In the genomic region with DNA sequence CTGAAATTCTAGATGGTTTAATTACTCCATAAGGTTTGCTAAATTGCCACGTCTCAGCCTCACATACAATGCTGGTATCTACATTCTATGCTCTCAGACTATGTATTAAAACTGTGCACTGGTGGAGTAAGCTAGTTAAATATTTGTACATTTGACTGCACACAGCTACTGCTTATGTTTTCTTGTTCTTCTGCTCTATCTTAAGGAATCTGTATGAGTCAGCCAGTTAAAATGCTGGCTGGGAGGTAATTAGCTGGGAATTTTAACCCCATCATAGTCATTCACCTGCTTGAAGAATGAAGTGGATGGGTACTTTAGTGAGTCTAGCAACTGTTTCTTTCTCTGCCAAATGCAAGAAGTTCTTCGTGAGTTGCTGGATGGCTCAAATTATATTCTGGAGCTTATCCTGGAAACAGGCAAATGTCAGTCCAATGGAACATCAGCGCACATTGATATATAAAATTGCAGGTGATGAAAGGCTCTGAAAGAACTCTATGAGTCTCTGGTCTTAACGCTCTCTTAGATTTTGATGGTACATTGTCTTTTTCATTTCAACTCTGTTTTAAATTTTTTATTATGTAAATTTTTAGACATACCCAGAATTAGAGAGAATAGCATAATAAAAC, we compare ENCODE assay signal across 1 cellular context.
TF ChIP-seq lines count a peak whose summit lies in the region.

No MANE protein-coding gene starts in this region.

TF ChIP-seq in HepG2, 621 proteins besides CTCF, POLR2A, EP300 and RAD21 (continued from another document):
- TF ChIP-seq, protein P1, sequence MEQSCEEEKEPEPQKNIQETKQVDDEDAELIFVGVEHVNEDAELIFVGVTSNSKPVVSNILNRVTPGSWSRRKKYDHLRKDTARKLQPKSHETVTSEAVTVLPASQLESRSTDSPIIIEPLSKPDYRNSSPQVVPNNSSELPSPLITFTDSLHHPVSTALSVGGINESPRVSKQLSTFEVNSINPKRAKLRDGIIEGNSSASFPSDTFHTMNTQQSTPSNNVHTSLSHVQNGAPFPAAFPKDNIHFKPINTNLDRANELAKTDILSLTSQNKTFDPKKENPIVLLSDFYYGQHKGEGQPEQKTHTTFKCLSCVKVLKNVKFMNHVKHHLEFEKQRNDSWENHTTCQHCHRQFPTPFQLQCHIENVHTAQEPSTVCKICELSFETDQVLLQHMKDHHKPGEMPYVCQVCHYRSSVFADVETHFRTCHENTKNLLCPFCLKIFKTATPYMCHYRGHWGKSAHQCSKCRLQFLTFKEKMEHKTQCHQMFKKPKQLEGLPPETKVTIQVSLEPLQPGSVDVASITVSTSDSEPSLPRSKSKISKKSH (CRISPR knock-in tag; IDR thresholded peaks at IDR 0.05; ENCODE audit: borderline replicate concordance) = no peak
- TF ChIP-seq ZNF607 (CRISPR knock-in tag; IDR thresholded peaks at IDR 0.05; ENCODE audit: borderline replicate concordance) (no peak), RFX1 (IDR thresholded peaks at IDR 0.05) (no peak), ISL2 (CRISPR knock-in tag; IDR thresholded peaks at IDR 0.05) (no peak), KLF15 (CRISPR knock-in tag; IDR thresholded peaks at IDR 0.05; ENCODE audit: borderline replicate concordance) (no peak), ZNF746 (CRISPR knock-in tag; IDR thresholded peaks at IDR 0.05) (no peak), MEF2D (CRISPR knock-in tag; IDR thresholded peaks at IDR 0.05) (no peak), ZNF660 (CRISPR knock-in tag; IDR thresholded peaks at IDR 0.05; ENCODE audit: borderline replicate concordance, low read depth) (no peak), JARID2 (CRISPR knock-in tag; IDR thresholded peaks at IDR 0.05; ENCODE audit: insufficient replicate concordance) (no peak), STAG1 (CRISPR knock-in tag; IDR thresholded peaks at IDR 0.05) (no peak)
- TF ChIP-seq, protein P2, sequence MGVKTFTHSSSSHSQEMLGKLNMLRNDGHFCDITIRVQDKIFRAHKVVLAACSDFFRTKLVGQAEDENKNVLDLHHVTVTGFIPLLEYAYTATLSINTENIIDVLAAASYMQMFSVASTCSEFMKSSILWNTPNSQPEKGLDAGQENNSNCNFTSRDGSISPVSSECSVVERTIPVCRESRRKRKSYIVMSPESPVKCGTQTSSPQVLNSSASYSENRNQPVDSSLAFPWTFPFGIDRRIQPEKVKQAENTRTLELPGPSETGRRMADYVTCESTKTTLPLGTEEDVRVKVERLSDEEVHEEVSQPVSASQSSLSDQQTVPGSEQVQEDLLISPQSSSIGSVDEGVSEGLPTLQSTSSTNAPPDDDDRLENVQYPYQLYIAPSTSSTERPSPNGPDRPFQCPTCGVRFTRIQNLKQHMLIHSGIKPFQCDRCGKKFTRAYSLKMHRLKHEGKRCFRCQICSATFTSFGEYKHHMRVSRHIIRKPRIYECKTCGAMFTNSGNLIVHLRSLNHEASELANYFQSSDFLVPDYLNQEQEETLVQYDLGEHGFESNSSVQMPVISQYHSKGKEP (CRISPR knock-in tag; IDR thresholded peaks at IDR 0.05) = no peak
